Comparison of ENCODE assay signal across 14 cellular contexts in the genomic region with DNA sequence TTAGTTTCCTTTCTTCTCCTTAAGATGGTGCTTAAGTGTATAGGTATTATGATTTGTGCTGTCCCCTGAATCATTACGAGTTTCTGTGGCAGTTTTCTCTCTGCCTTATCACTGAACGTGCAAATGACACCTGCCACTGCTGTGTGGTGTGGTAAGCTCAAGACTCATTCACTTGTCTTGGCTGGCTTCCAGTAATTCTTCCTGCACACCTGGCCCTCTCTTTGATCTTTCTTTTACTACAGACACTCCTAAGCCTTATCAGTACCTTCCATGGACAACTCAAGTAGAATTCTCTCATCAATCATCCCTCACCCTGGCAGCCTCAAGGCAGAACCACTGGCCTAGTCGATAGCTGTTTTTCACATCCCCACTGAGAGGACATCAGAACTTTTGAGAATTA.
DNase-seq lines count a peak whose midpoint lies in the region; ATAC-seq and TF ChIP-seq lines count a peak whose summit lies in the region.
"Had no signal": no experiment of that assay in that cellular context is flagged by ENCODE, and none has a peak within 500 bp of the region (broad histone marks: within the 10 kb centered on the region; RNA-seq: fewer than 3 reads in every experiment).

No MANE protein-coding gene starts in this region.

- peaks cover 26% of the 10 kb centered on the region for H3K4me1 ChIP-seq in Caco-2
- H3K4me1 ChIP-seq in HEK293 (ENCODE audit: control insufficient read depth, insufficient read depth, low read length) = peaks cover 7% of the 10 kb centered on the region
- no peaks in the 10 kb centered on the region for H3K4me1 ChIP-seq in hepatocyte (ENCODE audit: insufficient read depth)
- H3K4me1 ChIP-seq: adrenal gland, tibial nerve had no signal

- no peak for ATAC-seq in GM19351 (IDR thresholded peaks at IDR 0.05; ENCODE audit: unreplicated experiment)

- H3K27ac ChIP-seq in HEK293 (ENCODE audit: extremely low read depth, low read depth, low read length) (no peak overlapping the region), hepatocyte (peak overlapping the region; percentile 55)
- H3K27ac ChIP-seq: adrenal gland, tibial nerve had no signal

- no peaks in the 10 kb centered on the region for H3K79me2 ChIP-seq in hepatocyte

- peak; percentile 63 to 83 for DNase-seq in Caco-2
- peak; percentile 48 for DNase-seq in NCI-H69 (lab: John Stamatoyannopoulos, UW)
- peak; percentile 81 for DNase-seq in hepatocyte (ENCODE audit: low spot score)
- DNase-seq in SKM-1 (lab: John Stamatoyannopoulos, UW; ENCODE audit: unreplicated experiment) = no peak
- no peak for DNase-seq in activated CD8-positive, alpha-beta memory T cell treated with anti-CD3 and anti-CD28 coated beads, Interleukin-2, amount 50 U/mL, for 4 hours
- no peak for DNase-seq in inferior parietal cortex (ENCODE audit: extremely low spot score)
- DNase-seq: adrenal gland; SHP77 treated with DMSO at 0.1 percent for 48 hours; stimulated activated CD4-positive, alpha-beta T cell treated with anti-CD3 and anti-CD28 coated beads, Interleukin-4, amount 100 ng/mL, for 24 hours; T-helper 9 cell had no signal

- no peak overlapping the region for H2AFZ ChIP-seq in hepatocyte

- peak overlapping the region; percentile 26 for H3K27ac Mint-ChIP-seq in Caco-2 (ENCODE audit: unreplicated experiment)
- H3K27ac Mint-ChIP-seq: memory B cell had no signal

- CTCF ChIA-PET in Caco-2 (lab: Charles Lee) = no interaction called here
- CTCF ChIA-PET in HEK293 (lab: Yijun Ruan, JAX) = interaction anchor here (0.6 kb wide), 2 partner anchors 10 to 22 kb away, joined by 5 to 6 read pairs; no protein-coding TSS in a partner anchor

- no TSS peak for BruUV-seq in Caco-2 (replicated peaks; lab: Mats Ljungman, UMichigan)

- H3K36me3 ChIP-seq in Caco-2 (ENCODE audit: control insufficient read depth, insufficient read depth, low read length) (no peaks in the 10 kb centered on the region), HEK293 (ENCODE audit: control insufficient read depth in 2 of 2, insufficient read depth in 1 of 2, low read length in 2 of 2) (no peaks in the 10 kb centered on the region), hepatocyte (replicated peaks; ENCODE audit: insufficient read depth, low read depth) (no peaks in the 10 kb centered on the region)
- H3K36me3 ChIP-seq: adrenal gland, tibial nerve had no signal

- no peaks in the 10 kb centered on the region for H4K20me1 ChIP-seq in hepatocyte (ENCODE audit: insufficient read depth, poor library complexity, severe bottlenecking)

- H3K9me2 ChIP-seq in hepatocyte (replicated peaks; ENCODE audit: insufficient read depth) = no peaks in the 10 kb centered on the region

- H3K27me3 ChIP-seq in Caco-2 (replicated peaks; ENCODE audit: control insufficient read depth, insufficient read depth, low read length) = no peaks in the 10 kb centered on the region
- no peaks in the 10 kb centered on the region for H3K27me3 ChIP-seq in hepatocyte
- H3K27me3 ChIP-seq: adrenal gland, tibial nerve had no signal

- no peaks in the 10 kb centered on the region for H3K36me3 Mint-ChIP-seq in Caco-2 (ENCODE audit: insufficient read depth, unreplicated experiment)
- H3K36me3 Mint-ChIP-seq: memory B cell had no signal

- H3K27me3 Mint-ChIP-seq in Caco-2 (ENCODE audit: insufficient read depth, unreplicated experiment) = no peaks in the 10 kb centered on the region
- H3K27me3 Mint-ChIP-seq: memory B cell had no signal

- H3K9me3 ChIP-seq in Caco-2 = no peaks in the 10 kb centered on the region
- no peaks in the 10 kb centered on the region for H3K9me3 ChIP-seq in HEK293 (ENCODE audit: control insufficient read depth, insufficient read depth, low read depth, low read length)
- no peaks in the 10 kb centered on the region for H3K9me3 ChIP-seq in hepatocyte (ENCODE audit: low read depth)
- H3K9me3 ChIP-seq: adrenal gland, tibial nerve had no signal

- WGBS in hepatocyte (ENCODE audit: low lambda C conversion rate, missing lambda C conversion rate) = 38% methylated on average over 3 of the region's 3 CpGs

- POLR2A ChIA-PET in Caco-2 (lab: Charles Lee) = no interaction called here
- POLR2A ChIA-PET in HEK293 (lab: Yijun Ruan, JAX) = no interaction called here

- TF ChIP-seq CTCF in Caco-2 (IDR thresholded peaks at IDR 0.05; ENCODE audit: insufficient read depth in 1 of 2, low read depth in 1 of 2, low read length in 1 of 2, severe bottlenecking in 1 of 2, unreplicated experiment in 1 of 2) (no peak), HEK293 (tag by site-specific recombination; IDR thresholded peaks at IDR 0.05) (no peak), hepatocyte (IDR thresholded peaks at IDR 0.05; ENCODE audit: poor library complexity) (no peak)

- peak overlapping the region; percentile 22 for H3K4me3 Mint-ChIP-seq in Caco-2 (ENCODE audit: unreplicated experiment)
- H3K4me3 Mint-ChIP-seq: memory B cell had no signal

- H3K9me3 Mint-ChIP-seq in Caco-2 (ENCODE audit: unreplicated experiment) = no peaks in the 10 kb centered on the region
- H3K9me3 Mint-ChIP-seq: memory B cell had no signal

- H3K4me3 ChIP-seq in Caco-2 (ENCODE audit: low read depth, low read length) (no peak overlapping the region), HEK293 (ENCODE audit: low read depth, low read length) (no peak overlapping the region), hepatocyte (no peak overlapping the region)
- H3K4me3 ChIP-seq: adrenal gland, tibial nerve had no signal

- intact Hi-C loops in Caco-2 (cut with micrococcal nuclease; ENCODE audit: unreplicated experiment) = loop anchor here (2.0 kb wide), 1 partner anchor 29 kb away; no protein-coding TSS in a partner anchor

- peaks cover 12% of the 10 kb centered on the region for H3K4me1 Mint-ChIP-seq in Caco-2 (ENCODE audit: low read depth, unreplicated experiment)
- H3K4me1 Mint-ChIP-seq: memory B cell had no signal

- peak overlapping the region; percentile 21 for H3K4me2 ChIP-seq in hepatocyte

TF ChIP-seq in HEK293, 187 proteins besides CTCF, POLR2A, EP300 and RAD21 (continues in another document):
- TF ChIP-seq ZBTB17 (tag by site-specific recombination; IDR thresholded peaks at IDR 0.05) (no peak), RBAK (tag by site-specific recombination; IDR thresholded peaks at IDR 0.05) (no peak), IKZF3 (tag by site-specific recombination; IDR thresholded peaks at IDR 0.05) (no peak), ZNF48 (tag by site-specific recombination; IDR thresholded peaks at IDR 0.05) (no peak), ZNF610 (tag by site-specific recombination; IDR thresholded peaks at IDR 0.05; ENCODE audit: borderline replicate concordance) (no peak), BCL11B (tag by site-specific recombination; IDR thresholded peaks at IDR 0.05; ENCODE audit: low read depth) (0 out of 2 replicates have a peak, but pooled peaks have one; percentile 17), MZF1 (tag by site-specific recombination; IDR thresholded peaks at IDR 0.05; ENCODE audit: borderline replicate concordance) (no peak), ZNF169 (tag by site-specific recombination; IDR thresholded peaks at IDR 0.05) (no peak), MYNN (tag by site-specific recombination; IDR thresholded peaks at IDR 0.05; ENCODE audit: borderline replicate concordance) (no peak), ZNF621 (tag by site-specific recombination; IDR thresholded peaks at IDR 0.05) (no peak), HOXA7 (CRISPR knock-in tag; IDR thresholded peaks at IDR 0.05; ENCODE audit: borderline replicate concordance) (no peak), FEZF1 (tag by site-specific recombination; IDR thresholded peaks at IDR 0.05) (0 out of 2 replicates have a peak, but pooled peaks have one; percentile 21), ZNF248 (tag by site-specific recombination; IDR thresholded peaks at IDR 0.05) (no peak), ZNF843 (tag by site-specific recombination; IDR thresholded peaks at IDR 0.05) (0 out of 2 replicates have a peak, but pooled peaks have one; percentile 16), ZNF239 (tag by site-specific recombination; IDR thresholded peaks at IDR 0.05) (peak; percentile 87), ZNF175 (tag by site-specific recombination; IDR thresholded peaks at IDR 0.05) (no peak)
- TF ChIP-seq, protein P1, sequence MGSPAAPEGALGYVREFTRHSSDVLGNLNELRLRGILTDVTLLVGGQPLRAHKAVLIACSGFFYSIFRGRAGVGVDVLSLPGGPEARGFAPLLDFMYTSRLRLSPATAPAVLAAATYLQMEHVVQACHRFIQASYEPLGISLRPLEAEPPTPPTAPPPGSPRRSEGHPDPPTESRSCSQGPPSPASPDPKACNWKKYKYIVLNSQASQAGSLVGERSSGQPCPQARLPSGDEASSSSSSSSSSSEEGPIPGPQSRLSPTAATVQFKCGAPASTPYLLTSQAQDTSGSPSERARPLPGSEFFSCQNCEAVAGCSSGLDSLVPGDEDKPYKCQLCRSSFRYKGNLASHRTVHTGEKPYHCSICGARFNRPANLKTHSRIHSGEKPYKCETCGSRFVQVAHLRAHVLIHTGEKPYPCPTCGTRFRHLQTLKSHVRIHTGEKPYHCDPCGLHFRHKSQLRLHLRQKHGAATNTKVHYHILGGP (tag by site-specific recombination; IDR thresholded peaks at IDR 0.05) = 0 out of 2 replicates have a peak, but pooled peaks have one; percentile 21
- TF ChIP-seq, protein P2, sequence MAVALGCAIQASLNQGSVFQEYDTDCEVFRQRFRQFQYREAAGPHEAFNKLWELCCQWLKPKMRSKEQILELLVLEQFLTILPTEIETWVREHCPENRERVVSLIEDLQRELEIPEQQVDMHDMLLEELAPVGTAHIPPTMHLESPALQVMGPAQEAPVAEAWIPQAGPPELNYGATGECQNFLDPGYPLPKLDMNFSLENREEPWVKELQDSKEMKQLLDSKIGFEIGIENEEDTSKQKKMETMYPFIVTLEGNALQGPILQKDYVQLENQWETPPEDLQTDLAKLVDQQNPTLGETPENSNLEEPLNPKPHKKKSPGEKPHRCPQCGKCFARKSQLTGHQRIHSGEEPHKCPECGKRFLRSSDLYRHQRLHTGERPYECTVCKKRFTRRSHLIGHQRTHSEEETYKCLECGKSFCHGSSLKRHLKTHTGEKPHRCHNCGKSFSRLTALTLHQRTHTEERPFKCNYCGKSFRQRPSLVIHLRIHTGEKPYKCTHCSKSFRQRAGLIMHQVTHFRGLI (tag by site-specific recombination; IDR thresholded peaks at IDR 0.05) = no peak

Comparison
In these comparisons a context has a peak if more than half of its experiments do, and no peak if none do; other contexts are left out.
1. DNase-seq: peak in Caco-2 (2 of 2), NCI-H69 (single experiment) and hepatocyte (single experiment); none in SKM-1 (single experiment), activated CD8-positive, alpha-beta memory T cell treated with anti-CD3 and anti-CD28 coated beads, Interleukin-2, amount 50 U/mL, for 4 hours (single experiment) and inferior parietal cortex (single experiment).